In genomic region chr14:106308839-106309389, GRCh38 we compare ENCODE assay signal across 8 cellular contexts.
A peak's percentile ranks its signal among the peaks of the same experiment; 100 is the strongest.
DNase-seq lines count a peak whose midpoint lies in the region; ATAC-seq and TF ChIP-seq lines count a peak whose summit lies in the region.

No MANE protein-coding gene starts in this region.

- H3K36me3 ChIP-seq in left ventricle myocardium inferior = no peaks in the 10 kb centered on the region

- H3K27me3 ChIP-seq in left ventricle myocardium inferior (ENCODE audit: low read depth) = peaks cover 68% of the 10 kb centered on the region

- H3K27ac ChIP-seq in left ventricle myocardium inferior (replicated peaks) = no peak overlapping the region

- TF ChIP-seq CTCF in HFFc6 (IDR thresholded peaks at IDR 0.05) (peak; percentile 68), left ventricle myocardium inferior (IDR thresholded peaks at IDR 0.05; ENCODE audit: borderline replicate concordance) (peak; percentile 36)

- H3K4me3 ChIP-seq in left ventricle myocardium inferior = no peak overlapping the region

- H3K9me3 ChIP-seq in left ventricle myocardium inferior (replicated peaks) = no peaks in the 10 kb centered on the region

- peak; percentile 92 for ATAC-seq in GM18502 (IDR thresholded peaks at IDR 0.05; ENCODE audit: poor library complexity, unreplicated experiment)

- no peaks in the 10 kb centered on the region; the same call in 1 of the 2 replicates for H3K27me3 Mint-ChIP-seq in HFFc6 (ENCODE audit: insufficient read depth)

- H3K36me3 Mint-ChIP-seq in HFFc6 (ENCODE audit: low read depth) = peaks cover 5% of the 10 kb centered on the region

- H3K27ac Mint-ChIP-seq in HFFc6 = no peak overlapping the region

- DNase-seq in HFFc6 (no peak), NCI-H1694 (lab: John Stamatoyannopoulos, UW) (peak; percentile 51), activated T-cell treated with anti-CD3 and anti-CD28 coated beads for 24 hours (ENCODE audit: low read depth) (peak; percentile 82), left ventricle myocardium inferior (no peak), NCI-H2107 treated with DMSO at 0.1 percent for 48 hours (lab: John Stamatoyannopoulos, UW; ENCODE audit: unreplicated experiment) (no peak), midbrain (lab: John Stamatoyannopoulos, UW) (no peak)
- DNase-seq in stimulated activated CD8-positive, alpha-beta memory T cell treated with anti-CD3 and anti-CD28 coated beads, Interleukin-12 subunit alpha, Interleukin-12 subunit beta, amount 100 ng/mL, for 4 hours (ENCODE audit: low read depth) = peak; percentile 7

- H3K4me1 Mint-ChIP-seq in HFFc6 (ENCODE audit: low read depth) = no peaks in the 10 kb centered on the region

- no peak overlapping the region for H3K4me3 Mint-ChIP-seq in HFFc6

- H3K4me1 ChIP-seq in left ventricle myocardium inferior = no peaks in the 10 kb centered on the region

- intact Hi-C loops in left ventricle myocardium inferior (cut with micrococcal nuclease) = no loop called here

- peaks cover 42% of the 10 kb centered on the region for H3K9me3 Mint-ChIP-seq in HFFc6

Comparison
In these comparisons a context has a peak if more than half of its experiments do, and no peak if none do; other contexts are left out.
1. DNase-seq: peak in NCI-H1694 (single experiment), activated T-cell treated with anti-CD3 and anti-CD28 coated beads for 24 hours (single experiment) and stimulated activated CD8-positive, alpha-beta memory T cell treated with anti-CD3 and anti-CD28 coated beads, Interleukin-12 subunit alpha, Interleukin-12 subunit beta, amount 100 ng/mL, for 4 hours (single experiment); none in HFFc6 (single experiment), left ventricle myocardium inferior (single experiment), NCI-H2107 treated with DMSO at 0.1 percent for 48 hours (single experiment) and midbrain (single experiment).